ENCODE assay signal across 11 cellular contexts in genomic region chr7:64793106-64793755, GRCh38. TPM values are rescaled to one million over a fixed set of nuclear protein-coding genes. Genes with fewer than 3 reads are reported as not detected.
DNase-seq lines count a peak whose midpoint lies in the region; ATAC-seq, FAIRE-seq and TF ChIP-seq lines count a peak whose summit lies in the region.
"Had no signal": no experiment of that assay in that cellular context is flagged by ENCODE, and none has a peak within 500 bp of the region (broad histone marks: within the 10 kb centered on the region; RNA-seq: fewer than 3 reads in every experiment).

No MANE protein-coding gene starts in this region.

- H3K4me3 ChIP-seq in Karpas-422 (ENCODE audit: low read length) (peak overlapping the region; percentile 85; the same call in 1 of the 2 replicates), GM12878 (no peak overlapping the region), neural progenitor cell (no peak overlapping the region)

- in situ Hi-C loops in GM12878 (cut with MboI): loop anchor here (10.0 kb wide), 1 partner anchor 488 kb away; no protein-coding TSS in a partner anchor

- H3K9me2 ChIP-seq in Karpas-422 (replicated peaks; ENCODE audit: insufficient read depth, low read length): no peaks in the 10 kb centered on the region

- peak overlapping the region; percentile 97 for H3K4me3 Mint-ChIP-seq in neural progenitor cell

- peaks cover 12% of the 10 kb centered on the region for H3K4me1 Mint-ChIP-seq in neural progenitor cell

- TF ChIP-seq RAD21 in GM12878 (IDR thresholded peaks at IDR 0.05; ENCODE audit: insufficient read depth, low read depth, low read length): no peak

- no peak for ATAC-seq in GM12878

- H3K9me3 ChIP-seq in Karpas-422 (ENCODE audit: low read length): no peaks in the 10 kb centered on the region
- peaks cover 1% of the 10 kb centered on the region; the same call in 2 of the 3 replicates for H3K9me3 ChIP-seq in GM12878 (replicated peaks; ENCODE audit: control insufficient read depth, insufficient read depth, low read length)
- H3K9me3 ChIP-seq in neural progenitor cell (ENCODE audit: low read depth): no peaks in the 10 kb centered on the region
- H3K9me3 ChIP-seq: body of pancreas, Peyer's patch had no signal

- peaks cover 22% of the 10 kb centered on the region for H3K36me3 ChIP-seq in Karpas-422 (ENCODE audit: insufficient read depth, low read length)
- H3K36me3 ChIP-seq in GM12878 (ENCODE audit: control insufficient read depth in 2 of 2, insufficient read depth in 2 of 2, low read length in 1 of 2): no peaks in the 10 kb centered on the region
- H3K36me3 ChIP-seq in neural progenitor cell: no peaks in the 10 kb centered on the region

- CTCF ChIA-PET in GM12878 (lab: Yijun Ruan, JAX): no interaction called here

- H3K27ac Mint-ChIP-seq in neural progenitor cell: no peak overlapping the region

- peak overlapping the region; percentile 62 for H3K4me2 ChIP-seq in Karpas-422 (ENCODE audit: low read depth, low read length, poor library complexity, severe bottlenecking)
- H3K4me2 ChIP-seq in GM12878 (ENCODE audit: control insufficient read depth, insufficient read depth): no peak overlapping the region
- no peak overlapping the region for H3K4me2 ChIP-seq in neural progenitor cell

- H2AFZ ChIP-seq in Karpas-422 (ENCODE audit: low read length) (0 out of 2 replicates have a peak overlapping the region, but pooled peaks have one; percentile 55), GM12878 (ENCODE audit: control insufficient read depth, low read depth, low read length) (peak overlapping the region; percentile 97), neural progenitor cell (replicated peaks) (peak overlapping the region; percentile 58)

- H3K27me3 ChIP-seq in Karpas-422 (ENCODE audit: low read length): no peaks in the 10 kb centered on the region
- no peaks in the 10 kb centered on the region for H3K27me3 ChIP-seq in GM12878 (replicated peaks in 1 of 2; ENCODE audit: control insufficient read depth in 2 of 2, insufficient read depth in 2 of 2, low read length in 1 of 2)
- no peaks in the 10 kb centered on the region for H3K27me3 ChIP-seq in neural progenitor cell
- H3K27me3 ChIP-seq: body of pancreas, Peyer's patch had no signal

- H3K36me3 Mint-ChIP-seq in neural progenitor cell: peaks cover 21% of the 10 kb centered on the region

- intact Hi-C loops in GM12878 (cut with micrococcal nuclease; ENCODE audit: unreplicated experiment): loop anchor here (5.0 to 10.0 kb wide), 4 partner anchors 114 to 468 kb away; partner anchors contain the start of genes ERV3-1 and ZNF107

- H3K9ac ChIP-seq in Karpas-422 (ENCODE audit: low read length) (peak overlapping the region; percentile 41), GM12878 (ENCODE audit: control insufficient read depth, insufficient read depth, low read length) (no peak overlapping the region), neural progenitor cell (no peak overlapping the region)

- peaks cover 25% of the 10 kb centered on the region for H3K9me3 Mint-ChIP-seq in neural progenitor cell

- POLR2A ChIA-PET in GM12878 (lab: Charles Lee): interaction anchor here (0.8 to 1.4 kb wide), 4 partner anchors 123 to 479 kb away, joined by 3 to 4 read pairs (median 4); partner anchors contain the start of gene ZNF107

- RAD21 ChIA-PET in GM12878 (lab: Charles Lee; ENCODE audit: unreplicated experiment): interaction anchor here (0.9 to 1.7 kb wide), 4 partner anchors 37 to 486 kb away, joined by 3 to 4 read pairs (median 4); no protein-coding TSS in a partner anchor

- H3K27ac ChIP-seq in Karpas-422 (ENCODE audit: low read length): no peak overlapping the region
- H3K27ac ChIP-seq in GM12878 (ENCODE audit: control insufficient read depth, insufficient read depth): no peak overlapping the region
- H3K27ac ChIP-seq in neural progenitor cell: no peak overlapping the region

- FAIRE-seq in GM12878 (lab: Jason Lieb, UNC) (no peak), frontal cortex (lab: Jason Lieb, UNC) (no peak)

- WGBS in GM12878 (ENCODE audit: insufficient coverage, insufficient replicate concordance, low lambda C conversion rate, missing lambda C conversion rate): 100% methylated on average over 4 of the region's 4 CpGs

- SMC1A ChIA-PET in GM12878 (lab: Charles Lee; ENCODE audit: uncharacterized antibody, unreplicated experiment): interaction anchor here (0.8 to 1.4 kb wide), 3 partner anchors 93 to 110 kb away, joined by 3 to 5 read pairs (median 4); partner anchors contain the start of gene ZNF273

- no peaks in the 10 kb centered on the region for H3F3A ChIP-seq in neural progenitor cell (ENCODE audit: low read depth)

- DNase-seq in DMS53 (lab: John Stamatoyannopoulos, UW): peak; percentile 16
- no peak for DNase-seq in DMS53 treated with DMSO at 0.1 percent for 48 hours (lab: John Stamatoyannopoulos, UW; ENCODE audit: unreplicated experiment)
- DNase-seq in Karpas-422: no peak
- DNase-seq in GM12878 (ENCODE audit: low read depth, low spot score): no peak
- no peak for DNase-seq in neural progenitor cell (ENCODE audit: low spot score)
- DNase-seq in dermis blood vessel endothelial cell: no peak
- DNase-seq in frontal cortex (ENCODE audit: low spot score in 2 of 2): no peak
- DNase-seq in NCI-H526 treated with DMSO at 0.1 percent for 48 hours (lab: John Stamatoyannopoulos, UW): no peak
- DNase-seq: activated CD4-positive, alpha-beta T cell treated with anti-CD3 and anti-CD28 coated beads, Interleukin-2, amount 50 U/mL, for 4 hours; Peyer's patch had no signal

- no peak for TF ChIP-seq EP300 in GM12878 (IDR thresholded peaks at IDR 0.05; ENCODE audit: borderline replicate concordance in 1 of 2, control insufficient read depth in 1 of 2, low read depth in 2 of 2, low read length in 2 of 2)

- H3K79me2 ChIP-seq in Karpas-422 (ENCODE audit: low read length) (peaks cover 37% of the 10 kb centered on the region), GM12878 (ENCODE audit: control insufficient read depth, insufficient read depth, low read length) (peaks cover 22% of the 10 kb centered on the region), neural progenitor cell (ENCODE audit: low read depth) (peaks cover 39% of the 10 kb centered on the region)

- TF ChIP-seq POLR2A in GM12878 (IDR thresholded peaks at IDR 0.05; ENCODE audit: low read depth, low read length): no peak

- H4K20me1 ChIP-seq in Karpas-422 (ENCODE audit: insufficient read depth, low read depth, low read length): no peaks in the 10 kb centered on the region
- H4K20me1 ChIP-seq in GM12878 (ENCODE audit: control insufficient read depth, insufficient read depth): no peaks in the 10 kb centered on the region
- H4K20me1 ChIP-seq in neural progenitor cell (ENCODE audit: low read depth): peaks cover 4% of the 10 kb centered on the region

- TF ChIP-seq CTCF in GM12878 (IDR thresholded peaks at IDR 0.05 in 2 of 3, conservative IDR thresholded peaks at IDR 0.05 in 1 of 3; ENCODE audit: control insufficient read depth in 2 of 3, extremely low read depth in 1 of 3, insufficient read depth in 1 of 3, low read depth in 3 of 3, low read length in 3 of 3): no peak
- no peak for TF ChIP-seq CTCF in neural progenitor cell (IDR thresholded peaks at IDR 0.05)

- H3K4me1 ChIP-seq in Karpas-422 (ENCODE audit: low read length) (peaks cover 15% of the 10 kb centered on the region), GM12878 (ENCODE audit: control insufficient read depth, insufficient read depth, low read length) (no peaks in the 10 kb centered on the region), neural progenitor cell (peaks cover 12% of the 10 kb centered on the region)

- no TSS peak for BruUV-seq in GM12878 (replicated peaks; lab: Mats Ljungman, UMichigan)

- H3K27me3 Mint-ChIP-seq in neural progenitor cell (ENCODE audit: insufficient read depth, low read depth): no peaks in the 10 kb centered on the region

TF ChIP-seq in GM12878, 131 proteins besides CTCF, POLR2A, EP300 and RAD21 (continues in another document):
- TF ChIP-seq BMI1 (IDR thresholded peaks at IDR 0.05; ENCODE audit: borderline replicate concordance) (no peak), ESRRA (IDR thresholded peaks at IDR 0.05; ENCODE audit: low read length) (no peak), CBX3 (IDR thresholded peaks at IDR 0.05; ENCODE audit: borderline replicate concordance, low read depth) (no peak), SIX5 (IDR thresholded peaks at IDR 0.05; ENCODE audit: low read depth, low read length, severe bottlenecking) (no peak), HDGF (IDR thresholded peaks at IDR 0.05) (no peak), IRF4 (IDR thresholded peaks at IDR 0.05; ENCODE audit: low read depth, low read length) (no peak)

RNA-seq across cellular contexts. Expression of gene ZNF138, which starts 1.0 kb away (rescaled TPM):
- total RNA-seq in Karpas-422 (2014; rRNA removed; shearing (Covaris generic); ENCODE audit: low replicate concordance): 13.6 and 27.2 TPM in 2 replicates
- total RNA-seq in GM12878 (2013; cell fraction: nucleolus; rRNA removed): 43.3 and 47.3 TPM in 2 replicates
- total RNA-seq in GM12878 (2014; rRNA removed) (8.4 and 9.8 TPM in 2 replicates), GM12878 (2014; rRNA removed; fragmentation: Illumina TruSeq; extraction: Trizol) (13.8 and 14.4 TPM in 2 replicates), GM12878 (2021) (5.9 and 7.2 TPM in 2 replicates), neural progenitor cell (ENCODE audit: low replicate concordance) (32.6 and 61.2 TPM in 2 replicates), dermis blood vessel endothelial cell (5.1 and 9.4 TPM in 2 replicates), frontal cortex (51.8 TPM)
- 5.3 TPM for polyA plus RNA-seq in GM12878 (2011; ENCODE audit: low read depth)
- polyA plus RNA-seq in GM12878 (2011; rRNA removed) (13.9 and 23.9 TPM in 2 replicates), GM12878 (2014; fragmentation: Illumina TruSeq; extraction: Trizol) (14.9 and 23.0 TPM in 2 replicates), GM12878 (2014; fragmentation: Nextera tagmentation; extraction: Ambion mirVana) (10 to 100 TPM in 1 of 2 experiments, 1 to 10 TPM in 1; 8.6 to 11.0 TPM), GM12878 (2014; rRNA removed) (7.4 and 9.3 TPM in 2 replicates), GM12878 (2016; fragmentation: Nextera tagmentation; extraction: Ambion mirVana) (10 to 100 TPM; 13.8 to 14.9 TPM)
- 4.9 and 5.5 TPM in 2 replicates for polyA plus RNA-seq in GM12878 (2011; cell fraction: cytosol; rRNA removed)
- 8.9 and 9.1 TPM in 2 replicates for polyA plus RNA-seq in GM12878 (2011; cell fraction: nucleus; rRNA removed)
- polyA plus RNA-seq in GM12878 (2012): 7.9 and 9.6 TPM in 2 replicates
- 4.4 and 7.6 TPM in 2 replicates for polyA minus RNA-seq in GM12878 (2011; rRNA and poly(A)+ RNA removed)
- polyA minus RNA-seq in GM12878 (2011; cell fraction: cytosol; rRNA and poly(A)+ RNA removed): 5.1 and 10.2 TPM in 2 replicates
- polyA minus RNA-seq in GM12878 (2011; cell fraction: nucleus; rRNA and poly(A)+ RNA removed): 3.7 and 5.5 TPM in 2 replicates
